18 cellular contexts compared by ENCODE assay signal in the genomic region with DNA sequence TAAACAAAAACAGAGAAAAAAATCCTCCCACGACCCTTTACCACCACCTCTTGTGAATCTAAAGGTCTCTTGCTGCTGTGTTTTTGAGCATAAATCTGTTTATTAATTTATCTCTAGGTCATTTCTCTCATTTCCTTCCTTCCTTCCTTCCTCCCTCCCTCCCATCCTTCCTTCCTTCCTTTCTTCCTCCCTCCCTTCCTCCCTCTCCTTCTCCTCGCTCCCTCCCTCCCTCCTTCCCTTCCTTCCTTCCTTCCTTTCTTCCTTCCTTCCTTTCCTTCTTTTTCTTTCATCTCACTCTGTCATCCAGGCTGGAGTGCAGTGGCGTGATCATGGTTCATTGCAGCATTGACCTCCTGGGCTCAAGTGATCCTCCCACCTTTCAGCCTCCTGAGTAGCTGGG. TPM values are rescaled to one million over a fixed set of nuclear protein-coding genes. Genes with fewer than 3 reads are reported as not detected.
"Had no signal": no experiment of that assay in that cellular context is flagged by ENCODE, and none has a peak within 500 bp of the region (broad histone marks: within the 10 kb centered on the region; RNA-seq: fewer than 3 reads in every experiment).

No MANE protein-coding gene starts in this region.

- H3K27ac Mint-ChIP-seq: activated B cell treated with CpG ODN at 0.5 μM for 24 hours; activated naive CD8-positive, alpha-beta T cell had no signal

- H3K9me3 Mint-ChIP-seq: activated B cell treated with CpG ODN at 0.5 μM for 24 hours; effector memory CD8-positive, alpha-beta T cell had no signal

- H3K4me1 ChIP-seq: parathyroid adenoma, tibial nerve, vagina had no signal

- ATAC-seq: effector memory CD8-positive, alpha-beta T cell; sciatic nerve had no signal

- H3K4me3 ChIP-seq: esophagus squamous epithelium, mucosa of descending colon, tibial nerve, vagina had no signal

- H3K27ac ChIP-seq: esophagus squamous epithelium, parathyroid adenoma, tibial nerve, vagina had no signal

- DNase-seq: activated B cell treated with CpG ODN at 0.5 μM for 24 hours; activated CD4-positive, alpha-beta T cell treated with anti-CD3 and anti-CD28 coated beads, Interleukin-2, amount 50 U/mL, for 1 hour; activated gamma-delta T cell; activated T-cell treated with anti-CD3 and anti-CD28 coated beads for 4 hours; effector memory CD8-positive, alpha-beta T cell; esophagus squamous epithelium; mesenchymal stem cell; naive thymus-derived CD4-positive, alpha-beta T cell; stimulated activated CD4-positive, alpha-beta T cell treated with anti-CD3 and anti-CD28 coated beads, Interleukin-4, amount 100 ng/mL, for 4 hours; stimulated activated naive CD4-positive, alpha-beta T cell; substantia nigra had no signal

- H3K4me3 Mint-ChIP-seq: effector memory CD8-positive, alpha-beta T cell had no signal

- H3K36me3 Mint-ChIP-seq: activated naive CD8-positive, alpha-beta T cell had no signal

- H3K9me3 ChIP-seq: esophagus squamous epithelium, mucosa of descending colon, tibial nerve, vagina had no signal

- H3K36me3 ChIP-seq: esophagus squamous epithelium, tibial nerve, vagina had no signal

- H3K9ac ChIP-seq: parathyroid adenoma had no signal

RNA-seq across cellular contexts. Expression of gene APOBEC3A, which starts 13.5 kb away (rescaled TPM):
- total RNA-seq: activated B cell treated with CpG ODN at 0.5 μM for 24 hours, dermis microvascular lymphatic vessel endothelial cell, vagina had no signal

RNA-seq across cellular contexts. Expression of gene APOBEC3B, which starts 38.3 kb away (rescaled TPM):
- total RNA-seq: vagina had no signal
- polyA plus RNA-seq: naive thymus-derived CD4-positive, alpha-beta T cell had no signal
